Comparison of ENCODE assay signal across 29 cellular contexts in genomic region chr12:45866299-45866698, GRCh38.
"Had no signal": no experiment of that assay in that cellular context is flagged by ENCODE, and none has a peak within 500 bp of the region (broad histone marks: within the 10 kb centered on the region; RNA-seq: fewer than 3 reads in every experiment).

No MANE protein-coding gene starts in this region.

- DNase-seq: colonic mucosa; cortex of kidney; effector CD8-positive, alpha-beta T cell; effector memory CD8-positive, alpha-beta T cell; endodermal cell; erythroblast; esophagus squamous epithelium; foreskin fibroblast; foreskin melanocyte; gastrocnemius medialis; glutamatergic neuron; head of caudate nucleus; hypothalamus; immature natural killer cell; left cardiac atrium; left lung; left ventricle myocardium superior; lower lobe of right lung; mesenchymal stem cell; mucosa of descending colon; naive B cell; naive thymus-derived CD8-positive, alpha-beta T cell had no signal

- H3K4me2 ChIP-seq: hepatocyte had no signal

- H3K27me3 ChIP-seq: colonic mucosa, esophagus squamous epithelium, gastrocnemius medialis, hepatocyte, left lung had no signal

- H3K36me3 ChIP-seq: colonic mucosa had no signal

- H3K4me1 ChIP-seq: colonic mucosa, esophagus squamous epithelium, gastrocnemius medialis, left lung, lower lobe of right lung had no signal

- H3K9me3 Mint-ChIP-seq: dendritic cell treated with granulocyte-macrophage colony-stimulating factor and Interleukin-4, amounts not matched to agents 40 ng/mL and 50 ng/mL, for 4 days; effector memory CD8-positive, alpha-beta T cell; endodermal cell; immature natural killer cell; mesothelial cell of epicardium; naive B cell; naive thymus-derived CD8-positive, alpha-beta T cell had no signal

- H3K9me3 ChIP-seq: colonic mucosa, esophagus squamous epithelium, gastrocnemius medialis, left lung, lower lobe of right lung, mucosa of descending colon had no signal

- H3K4me3 Mint-ChIP-seq: dendritic cell treated with granulocyte-macrophage colony-stimulating factor and Interleukin-4, amounts not matched to agents 40 ng/mL and 50 ng/mL, for 4 days; effector memory CD8-positive, alpha-beta T cell; endodermal cell; immature natural killer cell; mesothelial cell of epicardium; naive B cell; naive thymus-derived CD8-positive, alpha-beta T cell had no signal

- H3K27ac ChIP-seq: colonic mucosa, epithelial cell of prostate, esophagus squamous epithelium, gastrocnemius medialis, hepatocyte, left lung, lower lobe of right lung had no signal

- ATAC-seq: effector memory CD8-positive, alpha-beta T cell; esophagus mucosa; gastrocnemius medialis; left cardiac atrium; left lung; left ventricle myocardium superior; lower lobe of right lung; mucosa of descending colon; naive thymus-derived CD8-positive, alpha-beta T cell had no signal

- FAIRE-seq: endometrium, keratinocyte had no signal

- H3K27me3 Mint-ChIP-seq: dendritic cell treated with granulocyte-macrophage colony-stimulating factor and Interleukin-4, amounts not matched to agents 40 ng/mL and 50 ng/mL, for 4 days; effector memory CD8-positive, alpha-beta T cell; naive B cell; naive thymus-derived CD8-positive, alpha-beta T cell had no signal

- H3K27ac Mint-ChIP-seq: dendritic cell treated with granulocyte-macrophage colony-stimulating factor and Interleukin-4, amounts not matched to agents 40 ng/mL and 50 ng/mL, for 4 days; endodermal cell; mesothelial cell of epicardium; naive B cell; naive thymus-derived CD8-positive, alpha-beta T cell had no signal

- H3K4me1 Mint-ChIP-seq: mesothelial cell of epicardium had no signal

- H2AFZ ChIP-seq: hepatocyte had no signal

- H3K4me3 ChIP-seq: colonic mucosa, esophagus squamous epithelium, gastrocnemius medialis, hepatocyte, left lung, lower lobe of right lung, mucosa of descending colon had no signal
